In genomic region chr10:53134050-53134449, GRCh38 we compare ENCODE assay signal across 27 cellular contexts.
"Had no signal": no experiment of that assay in that cellular context is flagged by ENCODE, and none has a peak within 500 bp of the region (broad histone marks: within the 10 kb centered on the region; RNA-seq: fewer than 3 reads in every experiment).

No MANE protein-coding gene starts in this region.

- H3K4me1 Mint-ChIP-seq: immature natural killer cell, naive B cell had no signal

- H3K27me3 ChIP-seq: esophagus squamous epithelium, gastrocnemius medialis, heart left ventricle, hepatocyte, left lung had no signal

- H3K4me1 ChIP-seq: esophagus squamous epithelium, gastrocnemius medialis, heart left ventricle, left lung, lower lobe of right lung had no signal

- H3K36me3 ChIP-seq: esophagus squamous epithelium, gastrocnemius medialis, heart left ventricle, left lung, lower lobe of right lung had no signal

- ATAC-seq: esophagus mucosa, gastrocnemius medialis, heart left ventricle, left lung, left ventricle myocardium superior, lower lobe of right lung, mucosa of descending colon had no signal

- H3K9me3 ChIP-seq: esophagus squamous epithelium, gastrocnemius medialis, heart left ventricle, left lung, lower lobe of right lung, mucosa of descending colon had no signal

- DNase-seq: dermis blood vessel endothelial cell; dorsolateral prefrontal cortex; effector CD4-positive, alpha-beta T cell; effector memory CD4-positive, alpha-beta T cell; erythroblast; esophagus squamous epithelium; foreskin fibroblast; foreskin melanocyte; gastrocnemius medialis; heart left ventricle; hypothalamus; immature natural killer cell; islet precursor cell; kidney; kidney glomerular epithelial cell; left lung; left ventricle myocardium superior; lower lobe of right lung; mesenchymal stem cell; mucosa of descending colon; naive B cell had no signal

- H3K27me3 Mint-ChIP-seq: naive B cell had no signal

- H3K4me3 ChIP-seq: coronary artery, dorsolateral prefrontal cortex, esophagus squamous epithelium, gastrocnemius medialis, heart left ventricle, hepatocyte, left lung, lower lobe of right lung, mucosa of descending colon had no signal

- H3K36me3 Mint-ChIP-seq: immature natural killer cell, mesothelial cell of epicardium, naive B cell had no signal

- H3K27ac Mint-ChIP-seq: immature natural killer cell, mesothelial cell of epicardium, naive B cell had no signal

- H3K4me3 Mint-ChIP-seq: immature natural killer cell, mesothelial cell of epicardium, naive B cell had no signal

- H3K79me2 ChIP-seq: hepatocyte had no signal

- H2AFZ ChIP-seq: hepatocyte had no signal

- H3K27ac ChIP-seq: coronary artery, dorsolateral prefrontal cortex, epithelial cell of prostate, esophagus squamous epithelium, gastrocnemius medialis, heart left ventricle, left lung, lower lobe of right lung had no signal

- FAIRE-seq: colon, kidney had no signal

- H3K9me3 Mint-ChIP-seq: mesothelial cell of epicardium had no signal
